8 cellular contexts compared by ENCODE assay signal in the genomic region with DNA sequence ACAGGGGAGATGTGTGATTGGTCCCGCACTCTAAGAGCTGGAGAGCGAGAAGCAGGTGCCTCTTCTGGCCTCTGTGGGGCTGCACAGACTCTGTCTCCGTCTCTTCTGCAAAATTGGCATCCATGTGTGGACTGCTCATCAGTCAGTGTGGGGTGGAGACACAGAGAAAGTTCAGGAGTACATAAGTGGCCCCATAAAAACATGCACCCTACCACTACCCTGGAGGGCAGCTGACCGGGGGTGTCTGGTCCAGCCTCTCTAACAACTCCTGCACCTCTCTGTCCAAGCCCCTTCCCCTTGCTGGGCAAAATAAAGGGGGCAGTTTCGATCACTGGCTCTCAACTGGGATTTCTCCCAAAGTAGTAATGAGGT.
DNase-seq lines count a peak whose midpoint lies in the region; ATAC-seq, FAIRE-seq and TF ChIP-seq lines count a peak whose summit lies in the region.

No MANE protein-coding gene starts in this region.

- no peaks in the 10 kb centered on the region for H3K9me3 ChIP-seq in CD4-positive, alpha-beta T cell (ENCODE audit: control insufficient read depth, low read length)
- no peaks in the 10 kb centered on the region for H3K9me3 ChIP-seq in mucosa of stomach (ENCODE audit: control insufficient read depth, low read length)

- peak overlapping the region; percentile 2 for H3K4me3 Mint-ChIP-seq in CD4-positive, alpha-beta T cell
- H3K4me3 Mint-ChIP-seq in activated naive CD8-positive, alpha-beta T cell treated with anti-CD3 and anti-CD28 coated beads, Interleukin-2, amount 50 U/mL, for 24 hours = no peak overlapping the region

- ATAC-seq in CD4-positive, alpha-beta T cell (ENCODE audit: poor library complexity) = peak; percentile 1
- ATAC-seq in HG02852 (IDR thresholded peaks at IDR 0.05; ENCODE audit: unreplicated experiment) = peak; percentile 3
- ATAC-seq in activated naive CD8-positive, alpha-beta T cell treated with anti-CD3 and anti-CD28 coated beads, Interleukin-2, amount 50 U/mL, for 24 hours = peak; percentile 9
- ATAC-seq in GM18861 (IDR thresholded peaks at IDR 0.05; ENCODE audit: unreplicated experiment) = no peak

- H3K27me3 Mint-ChIP-seq in CD4-positive, alpha-beta T cell = no peaks in the 10 kb centered on the region
- no peaks in the 10 kb centered on the region for H3K27me3 Mint-ChIP-seq in activated naive CD8-positive, alpha-beta T cell treated with anti-CD3 and anti-CD28 coated beads, Interleukin-2, amount 50 U/mL, for 24 hours

- peak overlapping the region; percentile 6 for H3K9ac ChIP-seq in mucosa of stomach (ENCODE audit: low read length)

- H3K36me3 ChIP-seq in mucosa of stomach (ENCODE audit: control insufficient read depth, insufficient read depth, low read length) = no peaks in the 10 kb centered on the region

- POLR2A ChIA-PET in CD4-positive, alpha-beta T cell (lab: Charles Lee) = interaction anchor here (0.6 to 1.9 kb wide), 10 partner anchors 10 to 498 kb away, joined by 3 to 9 read pairs (median 4); a partner anchor contains a TSS

- peak overlapping the region; percentile 60 for H3K27ac Mint-ChIP-seq in CD4-positive, alpha-beta T cell
- H3K27ac Mint-ChIP-seq in activated naive CD8-positive, alpha-beta T cell treated with anti-CD3 and anti-CD28 coated beads, Interleukin-2, amount 50 U/mL, for 24 hours = peak overlapping the region; percentile 44

- TF ChIP-seq CTCF in CD4-positive, alpha-beta T cell (IDR thresholded peaks at IDR 0.05) = no peak

- TF ChIP-seq POLR2A in GM12892 (IDR thresholded peaks at IDR 0.05; ENCODE audit: low read depth, low read length) = no peak

- no peak overlapping the region for H3K27ac ChIP-seq in CD4-positive, alpha-beta T cell (ENCODE audit: low read depth, low read length)

- CTCF ChIA-PET in CD4-positive, alpha-beta T cell (lab: Charles Lee) = interaction anchor here (1.4 kb wide), 1 partner anchor 34 kb away, joined by 7 read pairs; no protein-coding TSS in a partner anchor

- intact Hi-C loops in CD4-positive, alpha-beta T cell (cut with DNase I, micrococcal nuclease) = loop anchor here in 1 of 2 experiments (1.0 to 5.0 kb wide), 2 partner anchors 34 to 53 kb away; no protein-coding TSS in a partner anchor

- DNase-seq in CD4-positive, alpha-beta T cell = peak in 1 of 10 experiments; percentile 3
- DNase-seq in activated naive CD8-positive, alpha-beta T cell treated with anti-CD3 and anti-CD28 coated beads, Interleukin-2, amount 50 U/mL, for 24 hours = no peak
- DNase-seq in GM12892 (ENCODE audit: insufficient read length) = no peak
- DNase-seq in NOMO-1 treated with DMSO at 0.1 percent for 48 hours (lab: John Stamatoyannopoulos, UW; ENCODE audit: unreplicated experiment) = no peak
- no peak for DNase-seq in NCI-H187 (lab: John Stamatoyannopoulos, UW)

- no peaks in the 10 kb centered on the region for H3K36me3 Mint-ChIP-seq in CD4-positive, alpha-beta T cell (ENCODE audit: low read depth)
- H3K36me3 Mint-ChIP-seq in activated naive CD8-positive, alpha-beta T cell treated with anti-CD3 and anti-CD28 coated beads, Interleukin-2, amount 50 U/mL, for 24 hours (ENCODE audit: low read depth) = no peaks in the 10 kb centered on the region

- no peak for FAIRE-seq in GM12892 (lab: Jason Lieb, UNC)

- peaks cover 16% of the 10 kb centered on the region for H3K4me1 ChIP-seq in mucosa of stomach (ENCODE audit: control insufficient read depth, insufficient read depth, low read length)

- peak overlapping the region; percentile 45 for H3K4me3 ChIP-seq in mucosa of stomach (ENCODE audit: low read length)

- no peaks in the 10 kb centered on the region for H3K27me3 ChIP-seq in CD4-positive, alpha-beta T cell (ENCODE audit: control insufficient read depth, insufficient read depth, low read length)
- H3K27me3 ChIP-seq in mucosa of stomach (ENCODE audit: control insufficient read depth, insufficient read depth, low read length) = no peaks in the 10 kb centered on the region

- H3K4me1 Mint-ChIP-seq in CD4-positive, alpha-beta T cell (ENCODE audit: low read depth) = peaks cover 20% of the 10 kb centered on the region
- H3K4me1 Mint-ChIP-seq in activated naive CD8-positive, alpha-beta T cell treated with anti-CD3 and anti-CD28 coated beads, Interleukin-2, amount 50 U/mL, for 24 hours = peaks cover 22% of the 10 kb centered on the region

- H3K9me3 Mint-ChIP-seq in CD4-positive, alpha-beta T cell = no peaks in the 10 kb centered on the region
- H3K9me3 Mint-ChIP-seq in activated naive CD8-positive, alpha-beta T cell treated with anti-CD3 and anti-CD28 coated beads, Interleukin-2, amount 50 U/mL, for 24 hours = no peaks in the 10 kb centered on the region
